ENCODE assay signal across 1 cellular context in the genomic region with DNA sequence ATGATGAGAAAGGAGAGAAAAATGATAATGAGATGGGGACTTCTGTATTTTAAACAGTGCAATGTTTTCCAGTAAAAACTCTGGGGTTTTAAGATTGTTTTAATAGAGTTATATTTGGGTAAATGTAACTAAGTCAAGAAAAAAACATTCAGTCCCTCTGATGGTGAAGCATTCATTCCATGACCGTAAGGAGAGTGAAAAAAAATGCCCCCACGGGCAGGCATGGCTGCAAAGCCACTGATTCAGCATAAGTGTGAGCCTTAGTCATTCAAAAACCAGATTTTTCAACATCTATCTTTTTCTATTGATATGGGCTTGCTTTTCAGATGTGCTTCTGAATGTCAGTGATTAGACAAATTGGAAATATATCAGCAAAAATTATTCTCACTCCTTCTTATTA.
TF ChIP-seq lines count a peak whose summit lies in the region.

No MANE protein-coding gene starts in this region.

TF ChIP-seq in IMR-90, 13 proteins besides CTCF, POLR2A, EP300 and RAD21 (continued from another document):
- 0 out of 2 replicates have a peak, but pooled peaks have one; percentile 20 for TF ChIP-seq MAFK (IDR thresholded peaks at IDR 0.05; ENCODE audit: low read depth, low read length)
- no peak for TF ChIP-seq USF2 (IDR thresholded peaks at IDR 0.05; ENCODE audit: low read depth, low read length)
- TF ChIP-seq, protein P1, sequence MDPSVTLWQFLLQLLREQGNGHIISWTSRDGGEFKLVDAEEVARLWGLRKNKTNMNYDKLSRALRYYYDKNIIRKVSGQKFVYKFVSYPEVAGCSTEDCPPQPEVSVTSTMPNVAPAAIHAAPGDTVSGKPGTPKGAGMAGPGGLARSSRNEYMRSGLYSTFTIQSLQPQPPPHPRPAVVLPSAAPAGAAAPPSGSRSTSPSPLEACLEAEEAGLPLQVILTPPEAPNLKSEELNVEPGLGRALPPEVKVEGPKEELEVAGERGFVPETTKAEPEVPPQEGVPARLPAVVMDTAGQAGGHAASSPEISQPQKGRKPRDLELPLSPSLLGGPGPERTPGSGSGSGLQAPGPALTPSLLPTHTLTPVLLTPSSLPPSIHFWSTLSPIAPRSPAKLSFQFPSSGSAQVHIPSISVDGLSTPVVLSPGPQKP (IDR thresholded peaks at IDR 0.05; ENCODE audit: borderline replicate concordance, low read depth, low read length) = no peak
- TF ChIP-seq RFX5 (IDR thresholded peaks at IDR 0.05; ENCODE audit: low read depth, low read length) = no peak
- TF ChIP-seq BHLHE40 (IDR thresholded peaks at IDR 0.05; ENCODE audit: low read depth, low read length) = no peak
- TF ChIP-seq MAZ (IDR thresholded peaks at IDR 0.05; ENCODE audit: borderline replicate concordance, low read depth, low read length) = no peak
